In genomic region chr14:65832431-65833253, GRCh38 we compare ENCODE assay signal across 11 cellular contexts.
DNase-seq lines count a peak whose midpoint lies in the region; ATAC-seq, FAIRE-seq and TF ChIP-seq lines count a peak whose summit lies in the region.
"Had no signal": no experiment of that assay in that cellular context is flagged by ENCODE, and none has a peak within 500 bp of the region (broad histone marks: within the 10 kb centered on the region; RNA-seq: fewer than 3 reads in every experiment).

No MANE protein-coding gene starts in this region.

- no peaks in the 10 kb centered on the region for H3K4me1 ChIP-seq in ascending aorta
- H3K4me1 ChIP-seq: gastroesophageal sphincter, SJCRH30 had no signal

- FAIRE-seq in GM19239 (lab: Jason Lieb, UNC) = peak; percentile 23

- peak overlapping the region; percentile 5; the same call in 1 of the 2 replicates for H3K27ac ChIP-seq in VCaP
- no peak overlapping the region for H3K27ac ChIP-seq in ascending aorta
- H3K27ac ChIP-seq: gastroesophageal sphincter, ovary, SJCRH30 had no signal

- no peak overlapping the region for H3K4me3 ChIP-seq in kidney epithelial cell (ENCODE audit: low read depth, low read length)
- no peak overlapping the region for H3K4me3 ChIP-seq in ascending aorta
- H3K4me3 ChIP-seq: gastroesophageal sphincter, ovary, SJCRH30 had no signal

- H3K9me3 ChIP-seq in ascending aorta = no peaks in the 10 kb centered on the region
- H3K9me3 ChIP-seq: gastroesophageal sphincter, ovary, SJCRH30 had no signal

- TF ChIP-seq CTCF in AG09319 (IDR thresholded peaks at IDR 0.05; ENCODE audit: low read depth, low read length) (peak; percentile 45), VCaP (conservative IDR thresholded peaks at IDR 0.05) (peak; percentile 59), kidney epithelial cell (IDR thresholded peaks at IDR 0.05; ENCODE audit: insufficient read depth, low read length, poor library complexity, severe bottlenecking) (peak; percentile 51), ascending aorta (IDR thresholded peaks at IDR 0.05) (peak in 1 of 3 experiments; percentile 14)

- no peak for ATAC-seq in HG02763 (IDR thresholded peaks at IDR 0.05; ENCODE audit: unreplicated experiment)
- ATAC-seq: gastroesophageal sphincter had no signal

- H3K27me3 ChIP-seq in kidney epithelial cell (ENCODE audit: control insufficient read depth, insufficient read depth, low read length) (peaks cover 5% of the 10 kb centered on the region), ascending aorta (no peaks in the 10 kb centered on the region)
- H3K27me3 ChIP-seq: ovary, SJCRH30 had no signal

- H3K36me3 ChIP-seq in kidney epithelial cell (ENCODE audit: control insufficient read depth, insufficient read depth, low read length) = no peaks in the 10 kb centered on the region
- no peaks in the 10 kb centered on the region for H3K36me3 ChIP-seq in ascending aorta
- H3K36me3 ChIP-seq: gastroesophageal sphincter, ovary, SJCRH30 had no signal

- no peak for DNase-seq in AG09319 (ENCODE audit: extremely low read depth, low read depth)
- no peak for DNase-seq in GM19239 (ENCODE audit: insufficient read length, low spot score)
- DNase-seq in kidney epithelial cell (ENCODE audit: low read depth) = no peak
- no peak for DNase-seq in ascending aorta (ENCODE audit: low spot score in 2 of 2)
- no peak for DNase-seq in activated CD4-positive, CD25-positive, alpha-beta regulatory T cell (lab: John Stamatoyannopoulos, UW)
- no peak for DNase-seq in effector CD4-positive, alpha-beta T cell
- DNase-seq: ovary had no signal

- intact Hi-C loops in ascending aorta (cut with DNase I) = no loop called here
